9 cellular contexts compared by ENCODE assay signal in genomic region chr4:144611850-144612249, GRCh38. TPM values are rescaled to one million over a fixed set of nuclear protein-coding genes. Genes with fewer than 3 reads are reported as not detected.
A peak's percentile ranks its signal among the peaks of the same experiment; 100 is the strongest.
DNase-seq lines count a peak whose midpoint lies in the region; ATAC-seq, FAIRE-seq and TF ChIP-seq lines count a peak whose summit lies in the region.
"Had no signal": no experiment of that assay in that cellular context is flagged by ENCODE, and none has a peak within 500 bp of the region (broad histone marks: within the 10 kb centered on the region; RNA-seq: fewer than 3 reads in every experiment).

No MANE protein-coding gene starts in this region.

- no peak overlapping the region for H3K27ac ChIP-seq in H1 (ENCODE audit: low read depth, low read length)
- no peak overlapping the region for H3K27ac ChIP-seq in smooth muscle cell (ENCODE audit: low read depth)
- no peak overlapping the region for H3K27ac ChIP-seq in gastrocnemius medialis
- H3K27ac ChIP-seq: SJCRH30 had no signal

- no peak overlapping the region for H2BK12ac ChIP-seq in H1 (ENCODE audit: low read depth, low read length)

- H3K36me3 ChIP-seq in H1 (ENCODE audit: control insufficient read depth in 2 of 4, insufficient read depth in 4 of 4, low read length in 3 of 4) = no peaks in the 10 kb centered on the region
- H3K36me3 ChIP-seq in smooth muscle cell (ENCODE audit: low read depth) = no peaks in the 10 kb centered on the region
- H3K36me3 ChIP-seq in gastrocnemius medialis = no peaks in the 10 kb centered on the region
- H3K36me3 ChIP-seq: SJCRH30 had no signal

- no peaks in the 10 kb centered on the region for H3K9me3 ChIP-seq in H1 (ENCODE audit: insufficient read depth in 2 of 2, low read depth in 1 of 2, low read length in 1 of 2)
- no peaks in the 10 kb centered on the region for H3K9me3 ChIP-seq in smooth muscle cell (replicated peaks; ENCODE audit: low read depth)
- H3K9me3 ChIP-seq in gastrocnemius medialis = no peaks in the 10 kb centered on the region
- H3K9me3 ChIP-seq: SJCRH30 had no signal

- H3K27ac Mint-ChIP-seq in activated naive CD4-positive, alpha-beta T cell treated with anti-CD3 and anti-CD28 coated beads for 36 hours = no peak overlapping the region

- H3K27me3 Mint-ChIP-seq in activated naive CD4-positive, alpha-beta T cell treated with anti-CD3 and anti-CD28 coated beads for 36 hours (ENCODE audit: low read depth) = no peaks in the 10 kb centered on the region

- no peak overlapping the region for H2BK120ac ChIP-seq in H1 (replicated peaks; ENCODE audit: low read depth, low read length)

- no peaks in the 10 kb centered on the region for H3K9me3 Mint-ChIP-seq in activated naive CD4-positive, alpha-beta T cell treated with anti-CD3 and anti-CD28 coated beads for 36 hours

- H3K4me3 Mint-ChIP-seq in activated naive CD4-positive, alpha-beta T cell treated with anti-CD3 and anti-CD28 coated beads for 36 hours = no peak overlapping the region

- no peaks in the 10 kb centered on the region for H3K4me1 Mint-ChIP-seq in activated naive CD4-positive, alpha-beta T cell treated with anti-CD3 and anti-CD28 coated beads for 36 hours (ENCODE audit: low read depth)

- no peak overlapping the region for H2AK5ac ChIP-seq in H1 (ENCODE audit: low read depth, low read length)

- H3K4ac ChIP-seq in H1 (replicated peaks; ENCODE audit: insufficient read length, low read depth, low read length) = no peak overlapping the region

- intact Hi-C loops in activated naive CD4-positive, alpha-beta T cell treated with anti-CD3 and anti-CD28 coated beads for 36 hours (cut with micrococcal nuclease) = loop anchor here (2.0 to 10.0 kb wide), 2 partner anchors 175 to 453 kb away; no protein-coding TSS in a partner anchor
- intact Hi-C loops in gastrocnemius medialis (cut with DNase I; ENCODE audit: low total_unique reads) = no loop called here

- no peak overlapping the region for H3K14ac ChIP-seq in H1 (ENCODE audit: insufficient read length)

- H3K9ac ChIP-seq in H1 (replicated peaks in 1 of 4; ENCODE audit: extremely low read depth in 1 of 4, low read depth in 3 of 4, low read length in 3 of 4) (no peak overlapping the region), smooth muscle cell (ENCODE audit: low read depth) (no peak overlapping the region)

- H4K8ac ChIP-seq in H1 (ENCODE audit: extremely low read depth, insufficient read depth, low read length) = no peak overlapping the region

- H3K4me2 ChIP-seq in H1 (ENCODE audit: insufficient read depth in 1 of 2, low read depth in 2 of 2, low read length in 2 of 2) (no peak overlapping the region), smooth muscle cell (no peak overlapping the region)

- no peak overlapping the region for H4K5ac ChIP-seq in H1 (ENCODE audit: insufficient read length, low read depth, low read length)

- TF ChIP-seq POLR2A in H1 (IDR thresholded peaks at IDR 0.05; ENCODE audit: control extremely low read depth in 1 of 2, low read depth in 2 of 2, low read length in 2 of 2) = no peak
- TF ChIP-seq POLR2A in gastrocnemius medialis (IDR thresholded peaks at IDR 0.05) = no peak

- H3F3A ChIP-seq in smooth muscle cell (ENCODE audit: low read depth) = no peaks in the 10 kb centered on the region

- H4K20me1 ChIP-seq in H1 (replicated peaks in 1 of 2; ENCODE audit: control insufficient read depth in 1 of 2, insufficient read depth in 2 of 2, low read length in 2 of 2) (no peaks in the 10 kb centered on the region), smooth muscle cell (ENCODE audit: low read depth) (no peaks in the 10 kb centered on the region)

- H3K18ac ChIP-seq in H1 (ENCODE audit: extremely low read depth, low read length) = no peak overlapping the region

- no peaks in the 10 kb centered on the region for H3K36me3 Mint-ChIP-seq in activated naive CD4-positive, alpha-beta T cell treated with anti-CD3 and anti-CD28 coated beads for 36 hours (ENCODE audit: low read depth)

- POLR2A ChIA-PET in H1 (lab: Charles Lee; ENCODE audit: partially characterized antibody) = no interaction called here

- DNase-seq in activated naive CD4-positive, alpha-beta T cell treated with anti-CD3 and anti-CD28 coated beads for 36 hours = peak; percentile 20
- no peak for DNase-seq in activated naive CD4-positive, alpha-beta T cell treated with anti-CD3 and anti-CD28 coated beads, Interleukin-2, amount 50 U/mL, for 16 hours
- DNase-seq in H1 (ENCODE audit: low read depth in 1 of 2, low spot score in 2 of 2) (peak; percentile 1 to 52), smooth muscle cell (lab: John Stamatoyannopoulos, UW; ENCODE audit: unreplicated experiment) (no peak), COLO668 (lab: John Stamatoyannopoulos, UW; ENCODE audit: unreplicated experiment) (no peak), gastrocnemius medialis (no peak)

- H3K56ac ChIP-seq in H1 (replicated peaks; ENCODE audit: insufficient read length, low read depth, low read length) = no peak overlapping the region

- TF ChIP-seq CTCF in H1 (IDR thresholded peaks at IDR 0.05; ENCODE audit: control extremely low read depth in 1 of 3, insufficient read depth in 1 of 3, low read depth in 1 of 3, low read length in 3 of 3) = peak; percentile 33 to 81 (median 60)
- peak; percentile 40 for TF ChIP-seq CTCF in smooth muscle cell (IDR thresholded peaks at IDR 0.05; ENCODE audit: borderline replicate concordance, insufficient read depth, poor library complexity, severe bottlenecking)
- TF ChIP-seq CTCF in gastrocnemius medialis (IDR thresholded peaks at IDR 0.05 in 4 of 5, conservative IDR thresholded peaks at IDR 0.05 in 1 of 5) = no peak

- H2BK15ac ChIP-seq in H1 (ENCODE audit: low read length) = no peak overlapping the region

- no peak for TF ChIP-seq EP300 in H1 (IDR thresholded peaks at IDR 0.05; ENCODE audit: borderline replicate concordance in 1 of 2, low read depth in 2 of 2, low read length in 2 of 2)

- H3K79me2 ChIP-seq in H1 (ENCODE audit: control insufficient read depth in 1 of 2, insufficient read depth in 2 of 2, low read length in 2 of 2) (no peaks in the 10 kb centered on the region), smooth muscle cell (ENCODE audit: low read depth) (no peaks in the 10 kb centered on the region)

- peak; percentile 69 to 70 for TF ChIP-seq RAD21 in H1 (IDR thresholded peaks at IDR 0.05 in 1 of 2, conservative IDR thresholded peaks at IDR 0.05 in 1 of 2; ENCODE audit: low read depth in 2 of 2, low read length in 2 of 2)

- H3K79me1 ChIP-seq in H1 (ENCODE audit: low read depth, low read length) = no peaks in the 10 kb centered on the region

- H2BK20ac ChIP-seq in H1 (ENCODE audit: low read length) = no peak overlapping the region

- no peaks in the 10 kb centered on the region for H3K23me2 ChIP-seq in H1 (ENCODE audit: low read depth, low read length)

- CTCF ChIA-PET in activated naive CD4-positive, alpha-beta T cell treated with anti-CD3 and anti-CD28 coated beads for 36 hours (lab: Charles Lee) = no interaction called here
- CTCF ChIA-PET in H1 (lab: Charles Lee; ENCODE audit: partially characterized antibody) = interaction anchor here (0.6 to 3.2 kb wide), 23 partner anchors 11 to 472 kb away, joined by 3 to 17 read pairs (median 3); no protein-coding TSS in a partner anchor

- no peak overlapping the region for H2BK5ac ChIP-seq in H1 (ENCODE audit: low read depth, low read length)

- in situ Hi-C loops in gastrocnemius medialis (cut with MboI; ENCODE audit: low sequenced_read_pairs in 4 of 4) = no loop called here

- no peaks in the 10 kb centered on the region for H3K27me3 ChIP-seq in H1 (replicated peaks in 1 of 4; ENCODE audit: control insufficient read depth in 3 of 4, extremely low read depth in 1 of 4, insufficient read depth in 3 of 4, low read length in 3 of 4)
- no peaks in the 10 kb centered on the region for H3K27me3 ChIP-seq in smooth muscle cell (ENCODE audit: low read depth)
- H3K27me3 ChIP-seq in gastrocnemius medialis = no peaks in the 10 kb centered on the region
- H3K27me3 ChIP-seq: SJCRH30 had no signal

- H4K91ac ChIP-seq in H1 (replicated peaks; ENCODE audit: insufficient read length, low read length) = no peak overlapping the region

- H2AFZ ChIP-seq in H1 (ENCODE audit: low read length) (no peak overlapping the region), smooth muscle cell (ENCODE audit: low read depth) (no peak overlapping the region)

- FAIRE-seq in H1 (lab: Jason Lieb, UNC) = peak; percentile 36

- H3K4me3 ChIP-seq in H1 (ENCODE audit: extremely low read depth in 1 of 4, insufficient read depth in 2 of 4, low read depth in 3 of 4, low read length in 4 of 4) (no peak overlapping the region), smooth muscle cell (no peak overlapping the region), gastrocnemius medialis (no peak overlapping the region)
- H3K4me3 ChIP-seq: SJCRH30 had no signal

- no peaks in the 10 kb centered on the region for H3K4me1 ChIP-seq in H1 (replicated peaks in 1 of 4; ENCODE audit: control insufficient read depth in 3 of 4, insufficient read depth in 4 of 4, low read length in 3 of 4)
- H3K4me1 ChIP-seq in smooth muscle cell (ENCODE audit: low read depth) = no peaks in the 10 kb centered on the region
- no peaks in the 10 kb centered on the region for H3K4me1 ChIP-seq in gastrocnemius medialis
- H3K4me1 ChIP-seq: SJCRH30 had no signal

- ATAC-seq in HG03354 (IDR thresholded peaks at IDR 0.05; ENCODE audit: poor library complexity, severe bottlenecking, unreplicated experiment) (peak; percentile 69), gastrocnemius medialis (no peak), GM18502 (IDR thresholded peaks at IDR 0.05; ENCODE audit: poor library complexity, unreplicated experiment) (no peak)

- H3K23ac ChIP-seq in H1 (ENCODE audit: insufficient read length) = no peak overlapping the region

RNA-seq across cellular contexts. Expression of gene HHIP, which starts 34.1 kb away (rescaled TPM):
- not detected for total RNA-seq in activated naive CD4-positive, alpha-beta T cell treated with anti-CD3 and anti-CD28 coated beads for 36 hours
- total RNA-seq in H1 (2021; fragmentation: NEBNext Ultra II Directional; extraction: Animal tissue kit (Norgen Biotek cat#: 25700)) = 0.84 and 1.3 TPM in 2 replicates
- polyA plus RNA-seq in H1 (2011; rRNA removed) (0.05 and 0.28 TPM in 2 replicates), smooth muscle cell (0.96 and 2.4 TPM in 2 replicates)
- polyA plus RNA-seq in H1 (2011; cell fraction: cytosol; rRNA removed) = 0.40 TPM
- 0.19 TPM for polyA plus RNA-seq in H1 (2011; cell fraction: nucleus; rRNA removed)
- polyA plus RNA-seq in H1 (2012, experiment 1 of 2) = 0.16 to 0.47 TPM (median 0.21 TPM) in 4 replicates
- polyA plus RNA-seq in H1 (2012, experiment 2 of 2) = 0.14 TPM
- polyA plus RNA-seq in H1 (2013, experiment 1 of 2) = 0.22 TPM
- 0.15 TPM for polyA plus RNA-seq in H1 (2013, experiment 2 of 2)
- under 0.01 and 0.10 TPM in 2 replicates for polyA minus RNA-seq in H1 (2011; rRNA and poly(A)+ RNA removed)
- not detected for polyA minus RNA-seq in H1 (2011; cell fraction: cytosol; rRNA and poly(A)+ RNA removed)
- polyA minus RNA-seq in H1 (2011; cell fraction: nucleus; rRNA and poly(A)+ RNA removed) = 0.50 TPM
- total RNA-seq in smooth muscle cell (0.63 and 0.67 TPM in 2 replicates), gastrocnemius medialis (under 1 TPM; 0.25 to 0.70 (median 0.28) TPM)

Comparison
In these comparisons a context has a peak if more than half of its experiments do, and no peak if none do; other contexts are left out.
1. DNase-seq: peak in activated naive CD4-positive, alpha-beta T cell treated with anti-CD3 and anti-CD28 coated beads for 36 hours (single experiment) and H1 (2 of 2); none in activated naive CD4-positive, alpha-beta T cell treated with anti-CD3 and anti-CD28 coated beads, Interleukin-2, amount 50 U/mL, for 16 hours (single experiment), smooth muscle cell (single experiment), COLO668 (single experiment) and gastrocnemius medialis (0 of 2).
2. CTCF ChIP-seq: peak in H1 (3 of 3) and smooth muscle cell (single experiment); none in gastrocnemius medialis (0 of 5).